Comparison of ENCODE assay signal across 10 cellular contexts in genomic region chr3:130925628-130926027, GRCh38. TPM values are rescaled to one million over a fixed set of nuclear protein-coding genes. Genes with fewer than 3 reads are reported as not detected.
DNase-seq lines count a peak whose midpoint lies in the region; ATAC-seq lines count a peak whose summit lies in the region.
"Had no signal": no experiment of that assay in that cellular context is flagged by ENCODE, and none has a peak within 500 bp of the region (broad histone marks: within the 10 kb centered on the region; RNA-seq: fewer than 3 reads in every experiment).

No MANE protein-coding gene starts in this region.

- in situ Hi-C loops in ACHN (cut with HindIII; ENCODE audit: low pct_ligation_motif_present, low pct_unique_long_range_greater_than_20kb, low sequenced_read_pairs): no loop called here

- intact Hi-C loops in left ventricle myocardium superior (cut with micrococcal nuclease): no loop called here

- no peak overlapping the region for H3K4me3 ChIP-seq in SK-N-MC

- ATAC-seq in GM19025 (IDR thresholded peaks at IDR 0.05; ENCODE audit: low read depth, unreplicated experiment) (peak; percentile 57), HG03066 (IDR thresholded peaks at IDR 0.05; ENCODE audit: low read depth, unreplicated experiment) (peak; percentile 55), left ventricle myocardium superior (no peak)

- peak; percentile 35 for DNase-seq in ACHN
- no peak for DNase-seq in SK-N-MC (ENCODE audit: low read depth, low spot score)
- DNase-seq in left ventricle myocardium superior: no peak
- DNase-seq in activated CD4-positive, alpha-beta T cell treated with anti-CD3 and anti-CD28 coated beads for 1 hour: no peak
- no peak for DNase-seq in Ammon's horn (ENCODE audit: low spot score)
- no peak for DNase-seq in NK-92 (lab: John Stamatoyannopoulos, UW; ENCODE audit: unreplicated experiment)
- DNase-seq: midbrain had no signal

- peaks cover 11% of the 10 kb centered on the region for H3K36me3 ChIP-seq in SK-N-MC (ENCODE audit: insufficient read depth, low read length)

- 0 out of 2 replicates have a peak overlapping the region, but pooled peaks have one; percentile 89 for H3K27ac ChIP-seq in SK-N-MC
- H3K27ac ChIP-seq: epithelial cell of prostate had no signal

- H3K9ac ChIP-seq in SK-N-MC (ENCODE audit: insufficient read length): no peak overlapping the region

- H3K9me3 ChIP-seq in SK-N-MC (ENCODE audit: low read depth, low read length): peaks cover 19% of the 10 kb centered on the region

RNA-seq across cellular contexts. Expression of gene ATP2C1, which starts 31.7 kb away (rescaled TPM):
- 56.6 TPM for total RNA-seq in left ventricle myocardium superior
